1 cellular context compared by ENCODE assay signal in the genomic region with DNA sequence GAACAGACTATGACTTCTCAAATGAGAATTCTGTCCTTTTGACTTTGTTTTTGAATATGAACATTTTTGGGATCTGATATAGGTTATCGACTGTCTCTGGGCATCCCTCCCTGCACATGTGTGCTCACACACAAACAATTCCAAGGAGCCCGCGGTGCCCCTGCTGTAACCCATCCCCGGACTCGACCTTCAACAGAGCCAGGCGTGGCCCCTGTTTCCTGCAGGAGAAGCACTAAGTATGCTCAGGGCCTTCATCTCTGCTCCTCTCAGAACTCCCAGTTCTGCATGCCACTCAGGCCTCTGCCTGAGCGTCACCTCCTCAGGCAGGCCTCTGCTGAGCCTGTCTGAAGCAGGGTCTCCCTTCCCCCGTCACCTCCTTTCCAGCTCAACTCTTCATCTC.
TF ChIP-seq lines count a peak whose summit lies in the region.

No MANE protein-coding gene starts in this region.

TF ChIP-seq in H1, 55 proteins besides CTCF, POLR2A, EP300 and RAD21:
- TF ChIP-seq POU5F1 (IDR thresholded peaks at IDR 0.05; ENCODE audit: low read depth, low read length) (no peak), SIRT6 (IDR thresholded peaks at IDR 0.05; ENCODE audit: low read length) (no peak), TAF1 (IDR thresholded peaks at IDR 0.05; ENCODE audit: low read depth, low read length) (no peak), HDAC2 (IDR thresholded peaks at IDR 0.05; ENCODE audit: borderline replicate concordance in 1 of 2, low read depth in 2 of 2, low read length in 2 of 2) (no peak), RBBP5 (IDR thresholded peaks at IDR 0.05; ENCODE audit: borderline replicate concordance, low read depth, low read length) (no peak), CBX5 (IDR thresholded peaks at IDR 0.05; ENCODE audit: low read depth, low read length) (no peak), GABPA (IDR thresholded peaks at IDR 0.05; ENCODE audit: borderline replicate concordance, insufficient read depth, low read length) (no peak)
- TF ChIP-seq, protein P1, sequence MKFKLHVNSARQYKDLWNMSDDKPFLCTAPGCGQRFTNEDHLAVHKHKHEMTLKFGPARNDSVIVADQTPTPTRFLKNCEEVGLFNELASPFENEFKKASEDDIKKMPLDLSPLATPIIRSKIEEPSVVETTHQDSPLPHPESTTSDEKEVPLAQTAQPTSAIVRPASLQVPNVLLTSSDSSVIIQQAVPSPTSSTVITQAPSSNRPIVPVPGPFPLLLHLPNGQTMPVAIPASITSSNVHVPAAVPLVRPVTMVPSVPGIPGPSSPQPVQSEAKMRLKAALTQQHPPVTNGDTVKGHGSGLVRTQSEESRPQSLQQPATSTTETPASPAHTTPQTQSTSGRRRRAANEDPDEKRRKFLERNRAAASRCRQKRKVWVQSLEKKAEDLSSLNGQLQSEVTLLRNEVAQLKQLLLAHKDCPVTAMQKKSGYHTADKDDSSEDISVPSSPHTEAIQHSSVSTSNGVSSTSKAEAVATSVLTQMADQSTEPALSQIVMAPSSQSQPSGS (IDR thresholded peaks at IDR 0.05; ENCODE audit: low read length) = no peak
- TF ChIP-seq, protein P2, sequence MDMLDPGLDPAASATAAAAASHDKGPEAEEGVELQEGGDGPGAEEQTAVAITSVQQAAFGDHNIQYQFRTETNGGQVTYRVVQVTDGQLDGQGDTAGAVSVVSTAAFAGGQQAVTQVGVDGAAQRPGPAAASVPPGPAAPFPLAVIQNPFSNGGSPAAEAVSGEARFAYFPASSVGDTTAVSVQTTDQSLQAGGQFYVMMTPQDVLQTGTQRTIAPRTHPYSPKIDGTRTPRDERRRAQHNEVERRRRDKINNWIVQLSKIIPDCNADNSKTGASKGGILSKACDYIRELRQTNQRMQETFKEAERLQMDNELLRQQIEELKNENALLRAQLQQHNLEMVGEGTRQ (IDR thresholded peaks at IDR 0.05; ENCODE audit: low read length) = no peak
